ENCODE assay signal across 1 cellular context in the genomic region with DNA sequence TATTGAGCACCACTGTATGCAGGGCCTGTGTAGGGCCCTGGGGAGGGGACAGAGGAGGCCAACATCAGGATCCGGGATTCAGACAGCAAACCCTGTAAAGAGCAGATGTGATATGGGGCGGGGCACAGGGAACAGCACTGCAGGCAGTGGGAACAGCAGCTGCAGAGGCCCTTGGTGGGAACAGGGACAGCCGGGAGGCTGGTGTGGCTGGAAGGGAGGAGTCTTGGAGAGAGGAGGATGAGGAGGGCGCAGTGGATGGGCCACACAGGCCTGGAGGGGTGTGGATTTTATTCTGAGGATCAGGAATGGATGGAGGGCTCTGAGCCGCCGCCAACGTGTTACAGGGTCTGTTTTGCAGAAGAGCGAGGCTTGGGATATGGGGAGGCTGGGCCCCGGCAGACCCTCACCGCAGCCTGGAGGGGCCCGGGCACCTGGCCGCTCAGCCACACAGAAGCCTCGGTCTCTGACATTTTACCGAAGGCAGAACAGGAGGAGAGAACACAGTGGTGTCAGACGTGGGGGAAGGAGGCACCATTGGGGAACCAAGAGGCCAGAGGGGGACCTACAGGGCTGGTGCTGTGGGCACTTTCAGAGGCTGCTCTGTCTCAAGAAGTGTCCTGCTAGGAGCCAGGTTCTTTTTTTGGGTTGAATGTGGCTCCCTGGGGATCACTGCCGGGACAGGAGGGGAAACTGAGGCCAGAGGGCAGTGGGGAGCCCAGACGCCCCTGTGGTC.
TF ChIP-seq lines count a peak whose summit lies in the region.

No MANE protein-coding gene starts in this region.

TF ChIP-seq in HEK293, 187 proteins besides CTCF, POLR2A, EP300 and RAD21 (continued from another document):
- TF ChIP-seq ZNF274 (IDR thresholded peaks at IDR 0.05; ENCODE audit: low read length) (no peak), ZNF274 (tag by site-specific recombination; IDR thresholded peaks at IDR 0.05; ENCODE audit: borderline replicate concordance) (no peak), ZNF777 (tag by site-specific recombination; IDR thresholded peaks at IDR 0.05; ENCODE audit: borderline replicate concordance) (no peak), EGR2 (tag by site-specific recombination; IDR thresholded peaks at IDR 0.05; ENCODE audit: low read depth) (no peak), KLF9 (tag by site-specific recombination; IDR thresholded peaks at IDR 0.05; ENCODE audit: low read depth) (no peak), KLF1 (tag by site-specific recombination; IDR thresholded peaks at IDR 0.05) (0 out of 2 replicates have a peak, but pooled peaks have one; percentile 30), ZNF548 (tag by site-specific recombination; IDR thresholded peaks at IDR 0.05) (no peak), ZFP37 (tag by site-specific recombination; IDR thresholded peaks at IDR 0.05) (no peak), ZNF2 (tag by site-specific recombination; IDR thresholded peaks at IDR 0.05) (no peak), ZNF521 (tag by site-specific recombination; IDR thresholded peaks at IDR 0.05) (no peak), ZNF146 (tag by site-specific recombination; IDR thresholded peaks at IDR 0.05) (no peak), ZNF155 (tag by site-specific recombination; IDR thresholded peaks at IDR 0.05) (no peak)
- TF ChIP-seq, protein P1, sequence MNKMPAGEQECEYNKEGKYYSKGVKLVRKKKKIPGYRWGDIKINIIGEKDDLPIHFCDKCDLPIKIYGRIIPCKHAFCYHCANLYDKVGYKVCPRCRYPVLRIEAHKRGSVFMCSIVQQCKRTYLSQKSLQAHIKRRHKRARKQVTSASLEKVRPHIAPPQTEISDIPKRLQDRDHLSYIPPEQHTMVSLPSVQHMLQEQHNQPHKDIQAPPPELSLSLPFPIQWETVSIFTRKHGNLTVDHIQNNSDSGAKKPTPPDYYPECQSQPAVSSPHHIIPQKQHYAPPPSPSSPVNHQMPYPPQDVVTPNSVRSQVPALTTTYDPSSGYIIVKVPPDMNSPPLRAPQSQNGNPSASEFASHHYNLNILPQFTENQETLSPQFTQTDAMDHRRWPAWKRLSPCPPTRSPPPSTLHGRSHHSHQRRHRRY (tag by site-specific recombination; IDR thresholded peaks at IDR 0.05), result no peak
- TF ChIP-seq, protein P2, sequence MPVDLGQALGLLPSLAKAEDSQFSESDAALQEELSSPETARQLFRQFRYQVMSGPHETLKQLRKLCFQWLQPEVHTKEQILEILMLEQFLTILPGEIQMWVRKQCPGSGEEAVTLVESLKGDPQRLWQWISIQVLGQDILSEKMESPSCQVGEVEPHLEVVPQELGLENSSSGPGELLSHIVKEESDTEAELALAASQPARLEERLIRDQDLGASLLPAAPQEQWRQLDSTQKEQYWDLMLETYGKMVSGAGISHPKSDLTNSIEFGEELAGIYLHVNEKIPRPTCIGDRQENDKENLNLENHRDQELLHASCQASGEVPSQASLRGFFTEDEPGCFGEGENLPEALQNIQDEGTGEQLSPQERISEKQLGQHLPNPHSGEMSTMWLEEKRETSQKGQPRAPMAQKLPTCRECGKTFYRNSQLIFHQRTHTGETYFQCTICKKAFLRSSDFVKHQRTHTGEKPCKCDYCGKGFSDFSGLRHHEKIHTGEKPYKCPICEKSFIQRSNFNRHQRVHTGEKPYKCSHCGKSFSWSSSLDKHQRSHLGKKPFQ (tag by site-specific recombination; IDR thresholded peaks at IDR 0.05), result peak; percentile 87
- TF ChIP-seq, protein P3, sequence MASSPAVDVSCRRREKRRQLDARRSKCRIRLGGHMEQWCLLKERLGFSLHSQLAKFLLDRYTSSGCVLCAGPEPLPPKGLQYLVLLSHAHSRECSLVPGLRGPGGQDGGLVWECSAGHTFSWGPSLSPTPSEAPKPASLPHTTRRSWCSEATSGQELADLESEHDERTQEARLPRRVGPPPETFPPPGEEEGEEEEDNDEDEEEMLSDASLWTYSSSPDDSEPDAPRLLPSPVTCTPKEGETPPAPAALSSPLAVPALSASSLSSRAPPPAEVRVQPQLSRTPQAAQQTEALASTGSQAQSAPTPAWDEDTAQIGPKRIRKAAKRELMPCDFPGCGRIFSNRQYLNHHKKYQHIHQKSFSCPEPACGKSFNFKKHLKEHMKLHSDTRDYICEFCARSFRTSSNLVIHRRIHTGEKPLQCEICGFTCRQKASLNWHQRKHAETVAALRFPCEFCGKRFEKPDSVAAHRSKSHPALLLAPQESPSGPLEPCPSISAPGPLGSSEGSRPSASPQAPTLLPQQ (tag by site-specific recombination; IDR thresholded peaks at IDR 0.05), result no peak
- TF ChIP-seq, protein P4, sequence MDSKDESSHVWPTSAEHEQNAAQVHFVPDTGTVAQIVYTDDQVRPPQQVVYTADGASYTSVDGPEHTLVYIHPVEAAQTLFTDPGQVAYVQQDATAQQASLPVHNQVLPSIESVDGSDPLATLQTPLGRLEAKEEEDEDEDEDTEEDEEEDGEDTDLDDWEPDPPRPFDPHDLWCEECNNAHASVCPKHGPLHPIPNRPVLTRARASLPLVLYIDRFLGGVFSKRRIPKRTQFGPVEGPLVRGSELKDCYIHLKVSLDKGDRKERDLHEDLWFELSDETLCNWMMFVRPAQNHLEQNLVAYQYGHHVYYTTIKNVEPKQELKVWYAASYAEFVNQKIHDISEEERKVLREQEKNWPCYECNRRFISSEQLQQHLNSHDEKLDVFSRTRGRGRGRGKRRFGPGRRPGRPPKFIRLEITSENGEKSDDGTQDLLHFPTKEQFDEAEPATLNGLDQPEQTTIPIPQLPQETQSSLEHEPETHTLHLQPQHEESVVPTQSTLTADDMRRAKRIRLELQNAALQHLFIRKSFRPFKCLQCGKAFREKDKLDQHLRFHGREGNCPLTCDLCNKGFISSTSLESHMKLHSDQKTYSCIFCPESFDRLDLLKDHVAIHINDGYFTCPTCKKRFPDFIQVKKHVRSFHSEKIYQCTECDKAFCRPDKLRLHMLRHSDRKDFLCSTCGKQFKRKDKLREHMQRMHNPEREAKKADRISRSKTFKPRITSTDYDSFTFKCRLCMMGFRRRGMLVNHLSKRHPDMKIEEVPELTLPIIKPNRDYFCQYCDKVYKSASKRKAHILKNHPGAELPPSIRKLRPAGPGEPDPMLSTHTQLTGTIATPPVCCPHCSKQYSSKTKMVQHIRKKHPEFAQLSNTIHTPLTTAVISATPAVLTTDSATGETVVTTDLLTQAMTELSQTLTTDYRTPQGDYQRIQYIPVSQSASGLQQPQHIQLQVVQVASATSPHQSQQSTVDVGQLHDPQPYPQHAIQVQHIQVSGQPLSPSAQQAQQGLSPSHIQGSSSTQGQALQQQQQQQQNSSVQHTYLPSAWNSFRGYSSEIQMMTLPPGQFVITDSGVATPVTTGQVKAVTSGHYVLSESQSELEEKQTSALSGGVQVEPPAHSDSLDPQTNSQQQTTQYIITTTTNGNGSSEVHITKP (tag by site-specific recombination; IDR thresholded peaks at IDR 0.05), result no peak
